ENCODE assay signal across 9 cellular contexts in the genomic region with DNA sequence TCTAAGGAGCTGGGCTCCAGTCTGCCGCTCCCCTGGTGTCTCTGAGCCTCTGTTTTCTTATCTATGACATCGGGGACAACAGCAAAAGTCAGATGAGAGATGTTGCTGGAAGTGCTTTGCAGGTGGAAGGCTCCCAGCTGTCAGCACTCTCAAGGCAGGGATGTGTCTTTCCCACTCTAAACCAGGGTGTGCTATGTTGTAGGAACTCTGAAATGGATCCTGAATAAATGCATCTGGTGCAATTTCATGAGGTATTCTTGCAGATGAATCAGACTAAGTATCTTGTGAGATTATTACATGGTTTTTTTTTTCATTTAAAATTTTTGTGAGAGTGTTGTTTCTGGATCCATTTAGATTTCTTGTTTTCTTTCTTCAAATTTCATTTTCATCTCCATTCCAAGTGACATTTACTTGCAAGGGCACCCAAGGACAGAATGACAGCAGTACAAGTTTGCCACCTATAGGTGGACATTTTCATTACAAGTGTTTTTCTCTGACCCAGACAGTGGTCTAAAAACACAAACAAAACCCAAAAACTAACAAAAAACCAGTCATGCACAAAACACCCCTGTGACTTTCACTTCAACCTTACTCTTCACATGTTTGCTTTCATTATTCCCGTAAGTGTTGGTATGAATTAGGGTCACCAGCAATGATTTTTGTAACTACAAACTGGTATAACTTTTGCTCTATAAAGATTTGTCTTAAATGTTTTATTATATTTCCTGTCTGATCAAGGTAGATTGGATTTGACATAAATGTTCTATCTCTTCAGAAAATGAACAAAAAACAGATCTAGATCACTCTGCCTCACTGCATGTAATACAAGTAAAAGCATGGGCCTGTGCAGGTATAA. TPM values are rescaled to one million over a fixed set of nuclear protein-coding genes. Genes with fewer than 3 reads are reported as not detected.
DNase-seq lines count a peak whose midpoint lies in the region; ATAC-seq, FAIRE-seq and TF ChIP-seq lines count a peak whose summit lies in the region.
"Had no signal": no experiment of that assay in that cellular context is flagged by ENCODE, and none has a peak within 500 bp of the region (broad histone marks: within the 10 kb centered on the region; RNA-seq: fewer than 3 reads in every experiment).

No MANE protein-coding gene starts in this region.

- BruUV-seq in HepG2 (replicated peaks; lab: Mats Ljungman, UMichigan) = no TSS peak

- H4K20me1 ChIP-seq in HepG2 (ENCODE audit: insufficient read depth, low read length) = no peaks in the 10 kb centered on the region

- no peak overlapping the region for H3K4me3 ChIP-seq in A549
- H3K4me3 ChIP-seq in HepG2 (replicated peaks in 1 of 3; ENCODE audit: insufficient read depth in 1 of 3, low read depth in 2 of 3, low read length in 3 of 3) = no peak overlapping the region

- no peak overlapping the region for H3K9ac ChIP-seq in HepG2 (ENCODE audit: insufficient read depth, low read depth, low read length)

- peak; percentile 66 to 76; a peak in 4 of 6 replicates for ATAC-seq in A549
- ATAC-seq in HG02588 (IDR thresholded peaks at IDR 0.05; ENCODE audit: unreplicated experiment) = peak; percentile 39
- peak; percentile 75 for ATAC-seq in HepG2

- no peak overlapping the region for H3K27ac Mint-ChIP-seq in activated CD4-positive, alpha-beta memory T cell treated with anti-CD3 and anti-CD28 coated beads, Interleukin-2, amount 10 ng/mL, durations not matched to agents 7 days and 5 days

- H3K27me3 ChIP-seq in HepG2 (ENCODE audit: control insufficient read depth in 1 of 2, insufficient read depth in 2 of 2, low read length in 2 of 2) = peaks cover 3% of the 10 kb centered on the region in 2 experiments; a peak in 3 of 5 replicates

- TF ChIP-seq EP300 in A549 (IDR thresholded peaks at IDR 0.05) (no peak), HepG2 (IDR thresholded peaks at IDR 0.05; ENCODE audit: low read depth in 2 of 2, low read length in 2 of 2) (no peak), HepG2 (CRISPR knock-in tag; IDR thresholded peaks at IDR 0.05; ENCODE audit: borderline replicate concordance) (no peak)

- POLR2A ChIA-PET in A549 (lab: Yijun Ruan, JAX) = no interaction called here
- POLR2A ChIA-PET in HepG2 (lab: Yijun Ruan, JAX) = no interaction called here
- POLR2A ChIA-PET in activated CD4-positive, alpha-beta memory T cell treated with anti-CD3 and anti-CD28 coated beads, Interleukin-2, amount 10 ng/mL, durations not matched to agents 7 days and 5 days (lab: Charles Lee) = no interaction called here

- peak in 1 of 2 experiments; percentile 45 for DNase-seq in A549 (ENCODE audit: low read depth in 1 of 2, low spot score in 1 of 2)
- peak; percentile 57 for DNase-seq in NCI-H1105 treated with DMSO at 0.1 percent for 48 hours (lab: John Stamatoyannopoulos, UW)
- DNase-seq in astrocyte of the hippocampus (ENCODE audit: low read depth, low spot score) = peak; percentile 66
- DNase-seq in HepG2 (ENCODE audit: low spot score) = peak; percentile 27
- no peak for DNase-seq in stimulated activated CD4-positive, alpha-beta T cell treated with anti-CD3 and anti-CD28 coated beads, Interleukin-2, amount 100 ng/mL, for 24 hours
- no peak for DNase-seq in activated CD4-positive, alpha-beta memory T cell treated with anti-CD3 and anti-CD28 coated beads, Interleukin-2, amount 10 ng/mL, durations not matched to agents 7 days and 5 days

- no peak overlapping the region for H3K4me2 ChIP-seq in A549
- H3K4me2 ChIP-seq in HepG2 (ENCODE audit: low read depth, low read length) = no peak overlapping the region

- no peaks in the 10 kb centered on the region for H3K9me3 Mint-ChIP-seq in activated CD4-positive, alpha-beta memory T cell treated with anti-CD3 and anti-CD28 coated beads, Interleukin-2, amount 10 ng/mL, durations not matched to agents 7 days and 5 days

- CTCF ChIA-PET in A549 (lab: Yijun Ruan, JAX) = interaction anchor here (0.6 to 3.1 kb wide), 20 partner anchors 9 to 386 kb away, joined by 3 to 36 read pairs (median 3); no protein-coding TSS in a partner anchor
- CTCF ChIA-PET in HepG2 (lab: Yijun Ruan, JAX; ENCODE audit: low intra/inter-chr PET ratio, low total read pairs) = interaction anchor here (1.0 to 1.9 kb wide), 6 partner anchors 109 to 478 kb away, joined by 3 to 13 read pairs (median 7); no protein-coding TSS in a partner anchor
- CTCF ChIA-PET in activated CD4-positive, alpha-beta memory T cell treated with anti-CD3 and anti-CD28 coated beads, Interleukin-2, amount 10 ng/mL, durations not matched to agents 7 days and 5 days (lab: Charles Lee) = interaction anchor here (0.7 to 3.5 kb wide), 5 partner anchors 178 to 478 kb away, joined by 3 to 28 read pairs (median 5); no protein-coding TSS in a partner anchor

- FAIRE-seq in A549 (lab: Jason Lieb, UNC) (no peak), HepG2 (lab: Jason Lieb, UNC) (peak; percentile 68)

- H3K27ac ChIP-seq in A549 (peak overlapping the region in 1 of 2 experiments; percentile 46; a peak in 3 of 6 replicates), HepG2 (ENCODE audit: extremely low read length, insufficient read depth, low read length) (no peak overlapping the region)

- H3K4me1 ChIP-seq in A549 (peaks cover 13% of the 10 kb centered on the region; the same call in 2 of the 3 replicates), HepG2 (ENCODE audit: insufficient read depth, low read length) (peaks cover 15% of the 10 kb centered on the region)

- H3K4me1 Mint-ChIP-seq in activated CD4-positive, alpha-beta memory T cell treated with anti-CD3 and anti-CD28 coated beads, Interleukin-2, amount 10 ng/mL, durations not matched to agents 7 days and 5 days = peaks cover 14% of the 10 kb centered on the region

- TF ChIP-seq CTCF in A549 (IDR thresholded peaks at IDR 0.05) = peak; percentile 76
- TF ChIP-seq CTCF in GM12874 (IDR thresholded peaks at IDR 0.05; ENCODE audit: insufficient read depth, low read depth, low read length) = peak; percentile 60
- TF ChIP-seq CTCF in HepG2 (CRISPR knock-in tag; IDR thresholded peaks at IDR 0.05) = peak; percentile 73

- H3K36me3 Mint-ChIP-seq in activated CD4-positive, alpha-beta memory T cell treated with anti-CD3 and anti-CD28 coated beads, Interleukin-2, amount 10 ng/mL, durations not matched to agents 7 days and 5 days (ENCODE audit: low read depth) = no peaks in the 10 kb centered on the region

- intact Hi-C loops in HepG2 (cut with micrococcal nuclease; ENCODE audit: unreplicated experiment) = loop anchor here (1.0 to 5.0 kb wide), 8 partner anchors 109 to 612 kb away; no protein-coding TSS in a partner anchor

- H3K36me3 ChIP-seq in HepG2 (replicated peaks in 1 of 2; ENCODE audit: control insufficient read depth in 1 of 2, insufficient read depth in 2 of 2, low read length in 2 of 2) = no peaks in the 10 kb centered on the region

- H3K79me2 ChIP-seq in HepG2 (ENCODE audit: insufficient read depth, low read length) = no peaks in the 10 kb centered on the region

- H3K9me3 ChIP-seq in A549 (no peaks in the 10 kb centered on the region), HepG2 (ENCODE audit: low read length) (no peaks in the 10 kb centered on the region)

- H3K27me3 Mint-ChIP-seq in activated CD4-positive, alpha-beta memory T cell treated with anti-CD3 and anti-CD28 coated beads, Interleukin-2, amount 10 ng/mL, durations not matched to agents 7 days and 5 days = peaks cover 8% of the 10 kb centered on the region

- 40% methylated on average over 3 of the region's 3 CpGs for WGBS in A549 (ENCODE audit: missing lambda C conversion rate)
- WGBS in HepG2 (ENCODE audit: low lambda C conversion rate) = 0% methylated on average over 3 of the region's 3 CpGs

- no peak overlapping the region for H3K4me3 Mint-ChIP-seq in activated CD4-positive, alpha-beta memory T cell treated with anti-CD3 and anti-CD28 coated beads, Interleukin-2, amount 10 ng/mL, durations not matched to agents 7 days and 5 days

- in situ Hi-C loops in HepG2 (cut with HindIII; ENCODE audit: extremely low pct_ligation_motif_present, low pct_unique_long_range_greater_than_20kb) = loop anchor here (5.0 kb wide), 1 partner anchor 362 kb away; no protein-coding TSS in a partner anchor

- TF ChIP-seq POLR2A in A549 (IDR thresholded peaks at IDR 0.05; ENCODE audit: low read length) = no peak
- no peak for TF ChIP-seq POLR2A in HepG2 (IDR thresholded peaks at IDR 0.05; ENCODE audit: insufficient read depth in 1 of 2, low read depth in 2 of 2, low read length in 2 of 2)

- no peak overlapping the region for H2AFZ ChIP-seq in HepG2 (ENCODE audit: low read length)

- TF ChIP-seq RAD21 in A549 (conservative IDR thresholded peaks at IDR 0.05 in 1 of 2, IDR thresholded peaks at IDR 0.05 in 1 of 2) (peak; percentile 85 to 88), HepG2 (CRISPR knock-in tag; IDR thresholded peaks at IDR 0.05) (0 out of 2 replicates have a peak, but pooled peaks have one; percentile 28)

TF ChIP-seq in HepG2, 621 proteins besides CTCF, POLR2A, EP300 and RAD21 (continues in another document):
- TF ChIP-seq NFKBIZ (CRISPR knock-in tag; IDR thresholded peaks at IDR 0.05) = no peak

RNA-seq across cellular contexts. Expression of a gene that starts 14.7 kb away (rescaled TPM):
- polyA plus RNA-seq in A549 (2011; rRNA removed) (not detected in 2 replicates), A549 (2017; fragmentation: RNase III; extraction: RNeasy Plus Mini Kit Qiagen cat#74134 plus additional on column Dnase treatment) (not detected in 3 replicates), HepG2 (2011; rRNA removed) (not detected in 2 replicates)
- polyA plus RNA-seq in A549 (2012; cell fraction: cytosol; rRNA removed) = not detected in 2 replicates
- polyA plus RNA-seq in A549 (2012; cell fraction: nucleus; rRNA removed) = not detected in 2 replicates
- polyA minus RNA-seq in A549 (2011; rRNA and poly(A)+ RNA removed) = not detected in 2 replicates
- not detected in 2 replicates for total RNA-seq in HepG2 (2016; rRNA removed; fragmentation: Illumina TruSeq; extraction: Trizol)
- not detected in 2 replicates for total RNA-seq in HepG2 (2016; cell fraction: cytosol; rRNA removed; fragmentation: Illumina TruSeq; extraction: Trizol; ENCODE audit: low read depth)
- not detected in 2 replicates for total RNA-seq in HepG2 (2016; cell fraction: insoluble cytoplasmic fraction; rRNA removed; fragmentation: Illumina TruSeq; extraction: Trizol)
- total RNA-seq in HepG2 (2016; cell fraction: membrane; rRNA removed; fragmentation: Illumina TruSeq; extraction: Trizol) = not detected in 2 replicates
- total RNA-seq in HepG2 (2016; cell fraction: nucleus; rRNA removed; fragmentation: Illumina TruSeq; extraction: Trizol) = not detected in 2 replicates
- not detected in 2 replicates for polyA plus RNA-seq in HepG2 (2011; cell fraction: cytosol; rRNA removed)
- polyA plus RNA-seq in HepG2 (2011; cell fraction: nucleus; rRNA removed) = not detected in 2 replicates
- not detected in 2 replicates for polyA plus RNA-seq in HepG2 (2012)
- not detected in 2 replicates for polyA plus RNA-seq in HepG2 (2016; cell fraction: cytosol; fragmentation: Illumina TruSeq; extraction: Trizol; ENCODE audit: low read depth)
- not detected in 2 replicates for polyA plus RNA-seq in HepG2 (2016; cell fraction: insoluble cytoplasmic fraction; fragmentation: Illumina TruSeq; extraction: Trizol; ENCODE audit: low read depth)
- not detected in 2 replicates for polyA plus RNA-seq in HepG2 (2016; cell fraction: membrane; fragmentation: Illumina TruSeq; extraction: Trizol; ENCODE audit: low read depth)
- not detected in 2 replicates for polyA plus RNA-seq in HepG2 (2016; cell fraction: nucleus; fragmentation: Illumina TruSeq; extraction: Trizol; ENCODE audit: insufficient read depth, low read depth)
- polyA minus RNA-seq in HepG2 (2011; rRNA and poly(A)+ RNA removed; ENCODE audit: low replicate concordance) = not detected in 2 replicates
- polyA minus RNA-seq in HepG2 (2011; cell fraction: cytosol; rRNA and poly(A)+ RNA removed) = not detected in 2 replicates
- not detected in 2 replicates for polyA minus RNA-seq in HepG2 (2011; cell fraction: nucleus; rRNA and poly(A)+ RNA removed)
- total RNA-seq in activated CD4-positive, alpha-beta memory T cell treated with anti-CD3 and anti-CD28 coated beads, Interleukin-2, amount 10 ng/mL, durations not matched to agents 7 days and 5 days = under 1 TPM; 0.08 to 0.30 TPM
- polyA plus RNA-seq: esophagus had no signal

Comparison
In these comparisons a context has a peak if more than half of its experiments do, and no peak if none do; other contexts are left out.
1. DNase-seq: peak in NCI-H1105 treated with DMSO at 0.1 percent for 48 hours (single experiment), astrocyte of the hippocampus (single experiment) and HepG2 (single experiment); none in stimulated activated CD4-positive, alpha-beta T cell treated with anti-CD3 and anti-CD28 coated beads, Interleukin-2, amount 100 ng/mL, for 24 hours (0 of 2) and activated CD4-positive, alpha-beta memory T cell treated with anti-CD3 and anti-CD28 coated beads, Interleukin-2, amount 10 ng/mL, durations not matched to agents 7 days and 5 days (single experiment).
2. Peak in every context shown above with its lines, with median percentiles within 50 percentile points of each other: ATAC-seq and CTCF ChIP-seq.